23 cellular contexts compared by ENCODE assay signal in the genomic region with DNA sequence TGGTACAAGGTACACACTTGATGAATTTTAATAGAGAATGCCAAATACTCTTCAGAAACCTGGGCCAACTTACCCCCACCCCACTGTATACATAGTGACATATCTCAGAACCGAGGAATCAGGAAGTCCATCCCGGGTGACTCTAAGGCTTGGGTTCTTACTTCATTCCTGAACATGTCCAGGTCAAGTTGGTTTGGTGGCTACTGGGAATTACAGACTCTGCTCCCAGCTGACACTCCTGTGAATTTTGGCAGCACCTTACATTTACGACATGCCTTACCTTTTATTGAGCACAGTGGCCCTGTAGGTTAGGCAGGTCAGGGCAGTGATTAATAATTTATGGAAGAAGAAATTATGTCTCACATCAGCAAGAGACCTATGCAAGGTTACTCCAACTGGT.
"Had no signal": no experiment of that assay in that cellular context is flagged by ENCODE, and none has a peak within 500 bp of the region (broad histone marks: within the 10 kb centered on the region; RNA-seq: fewer than 3 reads in every experiment).

No MANE protein-coding gene starts in this region.

- H3K4me3 ChIP-seq: ascending aorta, gastrocnemius medialis, hepatocyte, ovary, tibial nerve had no signal

- DNase-seq: activated CD4-positive, alpha-beta T cell treated with anti-CD3 and anti-CD28 coated beads for 48 hours; activated CD4-positive, alpha-beta T cell treated with anti-CD3 and anti-CD28 coated beads, Interleukin-2, amount 50 U/mL, for 48 hours; activated CD8-positive, alpha-beta memory T cell treated with anti-CD3 and anti-CD28 coated beads, Interleukin-2, amount 50 U/mL, for 4 hours; activated gamma-delta T cell; activated naive CD4-positive, alpha-beta T cell treated with anti-CD3 and anti-CD28 coated beads, Interleukin-2, amount 10 ng/mL, durations not matched to agents 7 days and 5 days; activated naive CD8-positive, alpha-beta T cell treated with anti-CD3 and anti-CD28 coated beads, Interleukin-2, amount 10 ng/mL, durations not matched to agents 7 days and 5 days; activated T-cell treated with anti-CD3 and anti-CD28 coated beads, Interleukin-2, amount 50 U/mL, for 1 hour; brain microvascular endothelial cell; caudate nucleus; endodermal cell; gastrocnemius medialis; islet precursor cell; left cardiac atrium; mammary epithelial cell; naive B cell; nephron progenitor cell; ovary; right cardiac atrium; stimulated activated CD4-positive, alpha-beta T cell treated with anti-CD3 and anti-CD28 coated beads, Interleukin-2, amount 100 ng/mL, for 48 hours; stimulated activated naive CD4-positive, alpha-beta T cell treated with Interleukin-2 at 50 U/mL for 16 hours had no signal

- H3K27me3 ChIP-seq: ascending aorta, brain microvascular endothelial cell, gastrocnemius medialis, hepatocyte, ovary, tibial nerve had no signal

- H3K27ac ChIP-seq: ascending aorta, brain microvascular endothelial cell, gastrocnemius medialis, hepatocyte, ovary, tibial nerve had no signal

- H3K36me3 ChIP-seq: ascending aorta, brain microvascular endothelial cell, gastrocnemius medialis, ovary, tibial nerve had no signal

- H3K9me3 ChIP-seq: ovary had no signal

- H3K4me1 ChIP-seq: ascending aorta, gastrocnemius medialis, tibial nerve had no signal

- ATAC-seq: gastrocnemius medialis, left cardiac atrium, right cardiac atrium had no signal
